ENCODE assay signal across 2 cellular contexts in the genomic region with DNA sequence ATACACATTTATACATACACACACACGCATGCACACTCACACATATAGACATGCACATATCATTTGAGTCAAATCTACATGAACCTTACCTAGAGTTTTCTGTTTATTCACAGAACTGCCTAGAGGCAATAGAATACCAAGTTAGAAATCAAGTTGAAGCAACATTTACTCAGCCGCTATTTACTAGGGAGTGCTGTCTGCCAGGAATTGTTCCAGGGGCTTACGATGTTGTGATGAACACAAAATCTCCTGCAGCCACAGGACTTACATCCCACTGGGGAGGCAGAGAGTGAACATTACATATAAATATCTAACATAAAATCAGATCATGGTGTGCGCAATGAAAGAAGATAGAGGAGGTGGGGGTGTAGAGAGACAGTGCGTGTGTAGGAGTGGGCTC.
TF ChIP-seq lines count a peak whose summit lies in the region.

No MANE protein-coding gene starts in this region.

TF ChIP-seq in liver, 16 proteins besides CTCF, POLR2A, EP300 and RAD21:
- TF ChIP-seq, protein P1, sequence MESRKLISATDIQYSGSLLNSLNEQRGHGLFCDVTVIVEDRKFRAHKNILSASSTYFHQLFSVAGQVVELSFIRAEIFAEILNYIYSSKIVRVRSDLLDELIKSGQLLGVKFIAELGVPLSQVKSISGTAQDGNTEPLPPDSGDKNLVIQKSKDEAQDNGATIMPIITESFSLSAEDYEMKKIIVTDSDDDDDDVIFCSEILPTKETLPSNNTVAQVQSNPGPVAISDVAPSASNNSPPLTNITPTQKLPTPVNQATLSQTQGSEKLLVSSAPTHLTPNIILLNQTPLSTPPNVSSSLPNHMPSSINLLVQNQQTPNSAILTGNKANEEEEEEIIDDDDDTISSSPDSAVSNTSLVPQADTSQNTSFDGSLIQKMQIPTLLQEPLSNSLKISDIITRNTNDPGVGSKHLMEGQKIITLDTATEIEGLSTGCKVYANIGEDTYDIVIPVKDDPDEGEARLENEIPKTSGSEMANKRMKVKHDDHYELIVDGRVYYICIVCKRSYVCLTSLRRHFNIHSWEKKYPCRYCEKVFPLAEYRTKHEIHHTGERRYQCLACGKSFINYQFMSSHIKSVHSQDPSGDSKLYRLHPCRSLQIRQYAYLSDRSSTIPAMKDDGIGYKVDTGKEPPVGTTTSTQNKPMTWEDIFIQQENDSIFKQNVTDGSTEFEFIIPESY (IDR thresholded peaks at IDR 0.05): no peak

TF ChIP-seq in HepG2, 621 proteins besides CTCF, POLR2A, EP300 and RAD21 (continued from another document):
- TF ChIP-seq ZNF292 (CRISPR knock-in tag; IDR thresholded peaks at IDR 0.05; ENCODE audit: borderline replicate concordance, low read depth): no peak
- TF ChIP-seq NCOA1 (CRISPR knock-in tag; IDR thresholded peaks at IDR 0.05): no peak
- TF ChIP-seq, protein P2, sequence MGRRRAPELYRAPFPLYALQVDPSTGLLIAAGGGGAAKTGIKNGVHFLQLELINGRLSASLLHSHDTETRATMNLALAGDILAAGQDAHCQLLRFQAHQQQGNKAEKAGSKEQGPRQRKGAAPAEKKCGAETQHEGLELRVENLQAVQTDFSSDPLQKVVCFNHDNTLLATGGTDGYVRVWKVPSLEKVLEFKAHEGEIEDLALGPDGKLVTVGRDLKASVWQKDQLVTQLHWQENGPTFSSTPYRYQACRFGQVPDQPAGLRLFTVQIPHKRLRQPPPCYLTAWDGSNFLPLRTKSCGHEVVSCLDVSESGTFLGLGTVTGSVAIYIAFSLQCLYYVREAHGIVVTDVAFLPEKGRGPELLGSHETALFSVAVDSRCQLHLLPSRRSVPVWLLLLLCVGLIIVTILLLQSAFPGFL (CRISPR knock-in tag; IDR thresholded peaks at IDR 0.05): no peak
- TF ChIP-seq, protein P3, sequence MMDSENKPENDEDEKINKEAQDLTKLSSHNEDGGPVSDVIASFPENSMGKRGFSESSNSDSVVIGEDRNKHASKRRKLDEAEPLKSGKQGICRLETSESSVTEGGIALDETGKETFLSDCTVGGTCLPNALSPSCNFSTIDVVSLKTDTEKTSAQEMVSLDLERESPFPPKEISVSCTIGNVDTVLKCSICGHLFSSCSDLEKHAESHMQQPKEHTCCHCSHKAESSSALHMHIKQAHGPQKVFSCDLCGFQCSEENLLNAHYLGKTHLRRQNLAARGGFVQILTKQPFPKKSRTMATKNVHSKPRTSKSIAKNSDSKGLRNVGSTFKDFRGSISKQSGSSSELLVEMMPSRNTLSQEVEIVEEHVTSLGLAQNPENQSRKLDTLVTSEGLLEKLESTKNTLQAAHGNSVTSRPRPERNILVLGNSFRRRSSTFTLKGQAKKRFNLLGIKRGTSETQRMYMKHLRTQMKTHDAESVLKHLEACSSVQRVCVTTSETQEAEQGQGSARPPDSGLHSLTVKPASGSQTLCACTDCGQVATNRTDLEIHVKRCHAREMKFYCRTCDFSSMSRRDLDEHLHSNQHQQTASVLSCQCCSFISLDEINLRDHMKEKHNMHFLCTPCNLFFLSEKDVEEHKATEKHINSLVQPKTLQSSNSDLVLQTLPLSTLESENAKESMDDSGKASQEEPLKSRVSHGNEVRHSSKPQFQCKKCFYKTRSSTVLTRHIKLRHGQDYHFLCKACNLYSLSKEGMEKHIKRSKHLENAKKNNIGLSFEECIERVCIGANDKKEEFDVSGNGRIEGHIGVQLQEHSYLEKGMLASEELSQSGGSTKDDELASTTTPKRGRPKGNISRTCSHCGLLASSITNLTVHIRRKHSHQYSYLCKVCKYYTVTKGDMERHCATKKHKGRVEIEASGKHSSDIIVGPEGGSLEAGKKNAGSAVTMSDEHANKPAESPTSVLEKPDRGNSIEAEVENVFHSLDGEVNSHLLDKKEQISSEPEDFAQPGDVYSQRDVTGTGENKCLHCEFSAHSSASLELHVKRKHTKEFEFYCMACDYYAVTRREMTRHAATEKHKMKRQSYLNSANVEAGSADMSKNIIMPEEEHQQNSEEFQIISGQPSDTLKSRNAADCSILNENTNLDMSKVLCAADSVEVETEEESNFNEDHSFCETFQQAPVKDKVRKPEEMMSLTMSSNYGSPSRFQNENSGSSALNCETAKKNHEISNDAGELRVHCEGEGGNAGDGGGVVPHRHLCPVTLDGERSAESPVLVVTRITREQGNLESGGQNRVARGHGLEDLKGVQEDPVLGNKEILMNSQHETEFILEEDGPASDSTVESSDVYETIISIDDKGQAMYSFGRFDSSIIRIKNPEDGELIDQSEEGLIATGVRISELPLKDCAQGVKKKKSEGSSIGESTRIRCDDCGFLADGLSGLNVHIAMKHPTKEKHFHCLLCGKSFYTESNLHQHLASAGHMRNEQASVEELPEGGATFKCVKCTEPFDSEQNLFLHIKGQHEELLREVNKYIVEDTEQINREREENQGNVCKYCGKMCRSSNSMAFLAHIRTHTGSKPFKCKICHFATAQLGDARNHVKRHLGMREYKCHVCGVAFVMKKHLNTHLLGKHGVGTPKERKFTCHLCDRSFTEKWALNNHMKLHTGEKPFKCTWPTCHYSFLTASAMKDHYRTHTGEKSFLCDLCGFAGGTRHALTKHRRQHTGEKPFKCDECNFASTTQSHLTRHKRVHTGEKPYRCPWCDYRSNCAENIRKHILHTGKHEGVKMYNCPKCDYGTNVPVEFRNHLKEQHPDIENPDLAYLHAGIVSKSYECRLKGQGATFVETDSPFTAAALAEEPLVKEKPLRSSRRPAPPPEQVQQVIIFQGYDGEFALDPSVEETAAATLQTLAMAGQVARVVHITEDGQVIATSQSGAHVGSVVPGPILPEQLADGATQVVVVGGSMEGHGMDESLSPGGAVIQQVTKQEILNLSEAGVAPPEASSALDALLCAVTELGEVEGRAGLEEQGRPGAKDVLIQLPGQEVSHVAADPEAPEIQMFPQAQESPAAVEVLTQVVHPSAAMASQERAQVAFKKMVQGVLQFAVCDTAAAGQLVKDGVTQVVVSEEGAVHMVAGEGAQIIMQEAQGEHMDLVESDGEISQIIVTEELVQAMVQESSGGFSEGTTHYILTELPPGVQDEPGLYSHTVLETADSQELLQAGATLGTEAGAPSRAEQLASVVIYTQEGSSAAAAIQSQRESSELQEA (CRISPR knock-in tag; IDR thresholded peaks at IDR 0.05; ENCODE audit: not compliant biosample characterization): no peak
- TF ChIP-seq HDAC1 (CRISPR knock-in tag; IDR thresholded peaks at IDR 0.05): no peak
